11 cellular contexts compared by ENCODE assay signal in the genomic region with DNA sequence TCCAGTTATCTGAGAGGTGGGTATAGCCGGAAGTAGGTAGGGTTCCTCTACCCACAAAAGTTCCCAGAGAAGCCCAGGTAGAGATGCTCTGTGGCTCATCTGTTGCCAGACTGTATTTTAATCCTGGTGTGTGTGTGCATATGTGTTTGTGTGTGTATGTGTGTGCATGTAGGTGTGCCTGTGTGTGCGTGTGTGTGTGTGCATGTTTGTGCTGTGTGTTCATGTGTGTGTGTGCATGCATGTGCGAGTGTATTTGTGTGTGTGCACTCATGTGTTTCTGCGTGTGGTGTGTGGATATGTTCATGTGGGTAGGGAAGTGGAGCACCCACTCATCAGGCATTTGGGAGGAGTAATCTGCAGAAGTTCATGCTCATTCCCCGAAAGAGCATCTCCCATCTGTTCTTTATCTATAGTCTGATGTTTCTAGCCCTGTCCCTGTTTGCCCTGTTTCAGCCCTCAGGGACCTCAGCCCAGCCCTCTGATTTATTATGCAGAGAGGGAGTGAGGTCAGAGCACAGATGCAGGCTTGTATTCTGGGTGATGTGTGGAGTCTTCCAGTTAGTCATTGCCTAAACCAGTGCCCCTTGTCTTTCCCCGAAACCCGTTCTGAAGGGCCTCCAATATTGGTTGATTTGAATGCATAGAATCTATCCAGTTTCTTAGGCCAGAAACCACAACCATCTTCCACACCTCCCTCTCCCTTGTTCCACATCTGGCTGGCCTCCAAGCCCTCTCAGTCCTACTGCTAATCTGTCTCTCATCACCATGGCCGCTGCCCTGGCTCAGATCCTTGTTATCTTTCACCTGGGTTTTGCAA.
A peak's percentile ranks its signal among the peaks of the same experiment; 100 is the strongest.
DNase-seq lines count a peak whose midpoint lies in the region; ATAC-seq and TF ChIP-seq lines count a peak whose summit lies in the region.
"Had no signal": no experiment of that assay in that cellular context is flagged by ENCODE, and none has a peak within 500 bp of the region (broad histone marks: within the 10 kb centered on the region; RNA-seq: fewer than 3 reads in every experiment).

No MANE protein-coding gene starts in this region.

- no peak for TF ChIP-seq CTCF in BE2C (IDR thresholded peaks at IDR 0.05; ENCODE audit: low read depth, low read length)
- TF ChIP-seq CTCF in ascending aorta (IDR thresholded peaks at IDR 0.05) = no peak

- H3K9me3 ChIP-seq in BE2C (no peaks in the 10 kb centered on the region), ascending aorta (no peaks in the 10 kb centered on the region)

- peaks cover 17% of the 10 kb centered on the region for H3K4me1 ChIP-seq in BE2C
- H3K4me1 ChIP-seq in ascending aorta = no peaks in the 10 kb centered on the region

- no peaks in the 10 kb centered on the region for H3K36me3 ChIP-seq in BE2C
- no peaks in the 10 kb centered on the region for H3K36me3 ChIP-seq in ascending aorta

- H3K27me3 ChIP-seq in BE2C (no peaks in the 10 kb centered on the region), ascending aorta (no peaks in the 10 kb centered on the region)

- H3K4me3 ChIP-seq in BE2C (ENCODE audit: low read depth, low read length) = no peak overlapping the region; the same call in 1 of the 2 replicates
- H3K4me3 ChIP-seq in ascending aorta = no peak overlapping the region
- H3K4me3 ChIP-seq: PC-9 had no signal

- DNase-seq in BE2C = peak; percentile 64
- DNase-seq in NCI-H1105 (lab: John Stamatoyannopoulos, UW) = peak; percentile 20
- DNase-seq in left kidney (ENCODE audit: low read depth, low spot score) = peak; percentile 24
- no peak for DNase-seq in HK-2 (ENCODE audit: unreplicated experiment)
- DNase-seq in DMS53 treated with DMSO at 0.1 percent for 48 hours (lab: John Stamatoyannopoulos, UW; ENCODE audit: unreplicated experiment) = no peak
- DNase-seq in ascending aorta (ENCODE audit: low spot score in 2 of 2) = no peak
- DNase-seq: activated CD4-positive, alpha-beta T cell treated with anti-CD3 and anti-CD28 coated beads for 1 hour; DND-41; PC-9 had no signal

- intact Hi-C loops in ascending aorta (cut with DNase I) = no loop called here

- no peak for ATAC-seq in GM18873 (IDR thresholded peaks at IDR 0.05; ENCODE audit: low FRiP score, unreplicated experiment)

- H3K27ac ChIP-seq in angular gyrus (ENCODE audit: low read depth, low read length) = peak overlapping the region; percentile 41
- H3K27ac ChIP-seq in ascending aorta = no peak overlapping the region
- H3K27ac ChIP-seq: PC-9 had no signal

Comparison
In these comparisons a context has a peak if more than half of its experiments do, and no peak if none do; other contexts are left out.
1. DNase-seq: peak in BE2C (single experiment), NCI-H1105 (single experiment) and left kidney (single experiment); none in HK-2 (single experiment), DMS53 treated with DMSO at 0.1 percent for 48 hours (single experiment) and ascending aorta (0 of 2).